Comparison of ENCODE assay signal across 11 cellular contexts in genomic region chr12:34625116-34625515, GRCh38.
DNase-seq lines count a peak whose midpoint lies in the region; ATAC-seq, FAIRE-seq and TF ChIP-seq lines count a peak whose summit lies in the region.
"Had no signal": no experiment of that assay in that cellular context is flagged by ENCODE, and none has a peak within 500 bp of the region (broad histone marks: within the 10 kb centered on the region; RNA-seq: fewer than 3 reads in every experiment).

No MANE protein-coding gene starts in this region.

- no peak for ATAC-seq in stimulated activated naive CD8-positive, alpha-beta T cell treated with anti-CD3 and anti-CD28 coated beads, Interleukin-15, amount 100 ng/mL, for 72 hours
- no peak for ATAC-seq in HG03442 (IDR thresholded peaks at IDR 0.05; ENCODE audit: unreplicated experiment)

- H3K9ac ChIP-seq in kidney (ENCODE audit: low read length in 2 of 2): no peak overlapping the region

- H3K4me1 ChIP-seq in kidney (ENCODE audit: control insufficient read depth in 1 of 2, insufficient read depth in 1 of 2, low read depth in 1 of 2, low read length in 2 of 2): no peaks in the 10 kb centered on the region
- H3K4me1 ChIP-seq: upper lobe of left lung had no signal

- H3K4me1 Mint-ChIP-seq in stimulated activated naive CD8-positive, alpha-beta T cell treated with anti-CD3 and anti-CD28 coated beads, Interleukin-15, amount 100 ng/mL, for 72 hours: no peaks in the 10 kb centered on the region

- H3K4me3 ChIP-seq in kidney (ENCODE audit: low read length in 2 of 2): no peak overlapping the region
- H3K4me3 ChIP-seq: upper lobe of left lung had no signal

- H3K9me3 ChIP-seq in kidney (ENCODE audit: control insufficient read depth in 1 of 2, low read length in 2 of 2): no peaks in the 10 kb centered on the region

- H3K9me3 Mint-ChIP-seq in stimulated activated naive CD8-positive, alpha-beta T cell treated with anti-CD3 and anti-CD28 coated beads, Interleukin-15, amount 100 ng/mL, for 72 hours: peaks cover 0 to 16% of the 10 kb centered on the region in 2 donors

- no peak overlapping the region for H3K4me3 Mint-ChIP-seq in stimulated activated naive CD8-positive, alpha-beta T cell treated with anti-CD3 and anti-CD28 coated beads, Interleukin-15, amount 100 ng/mL, for 72 hours

- H3K27me3 Mint-ChIP-seq in stimulated activated naive CD8-positive, alpha-beta T cell treated with anti-CD3 and anti-CD28 coated beads, Interleukin-15, amount 100 ng/mL, for 72 hours: no peaks in the 10 kb centered on the region

- no peaks in the 10 kb centered on the region for H3K36me3 ChIP-seq in kidney (ENCODE audit: control insufficient read depth in 1 of 2, insufficient read depth in 2 of 2, low read length in 2 of 2)
- H3K36me3 ChIP-seq: upper lobe of left lung had no signal

- intact Hi-C loops in kidney (cut with DNase I): no loop called here

- H3K27ac ChIP-seq in kidney (ENCODE audit: low read depth in 2 of 2, low read length in 2 of 2): no peak overlapping the region
- H3K27ac ChIP-seq: upper lobe of left lung had no signal

- TF ChIP-seq CTCF in kidney (IDR thresholded peaks at IDR 0.05; ENCODE audit: borderline replicate concordance, extremely low read depth, insufficient read depth): peak; percentile 22

- in situ Hi-C loops in KBM-7 (cut with MboI; ENCODE audit: low pct_unique_long_range_greater_than_20kb, low sequenced_read_pairs): no loop called here

- peak; percentile 12 for DNase-seq in DMS153 (lab: John Stamatoyannopoulos, UW)
- no peak for DNase-seq in DMS153 treated with DMSO at 0.1 percent for 48 hours (lab: John Stamatoyannopoulos, UW; ENCODE audit: unreplicated experiment)
- DNase-seq in KBM-7: peak; percentile 53
- peak; percentile 28 for DNase-seq in RPMI7951 (ENCODE audit: low read depth)
- no peak for DNase-seq in kidney
- DNase-seq in stimulated activated naive CD8-positive, alpha-beta T cell treated with anti-CD3 and anti-CD28 coated beads, Interleukin-15, amount 100 ng/mL, for 72 hours: no peak
- no peak for DNase-seq in activated CD4-positive, alpha-beta T cell treated with anti-CD3 and anti-CD28 coated beads for 48 hours
- DNase-seq: activated effector memory CD4-positive, alpha-beta T cell treated with Interleukin-2 at 50 U/mL for 16 hours; upper lobe of left lung had no signal

- no peak for FAIRE-seq in kidney (lab: Jason Lieb, UNC)
- FAIRE-seq: endothelial cell of umbilical vein had no signal

- no peak overlapping the region for H3K27ac Mint-ChIP-seq in stimulated activated naive CD8-positive, alpha-beta T cell treated with anti-CD3 and anti-CD28 coated beads, Interleukin-15, amount 100 ng/mL, for 72 hours

Comparison
In these comparisons a context has a peak if more than half of its experiments do, and no peak if none do; other contexts are left out.
1. DNase-seq: peak in DMS153 (single experiment), KBM-7 (single experiment) and RPMI7951 (single experiment); none in DMS153 treated with DMSO at 0.1 percent for 48 hours (single experiment), kidney (single experiment), stimulated activated naive CD8-positive, alpha-beta T cell treated with anti-CD3 and anti-CD28 coated beads, Interleukin-15, amount 100 ng/mL, for 72 hours (0 of 2) and activated CD4-positive, alpha-beta T cell treated with anti-CD3 and anti-CD28 coated beads for 48 hours (single experiment).